In the genomic region with DNA sequence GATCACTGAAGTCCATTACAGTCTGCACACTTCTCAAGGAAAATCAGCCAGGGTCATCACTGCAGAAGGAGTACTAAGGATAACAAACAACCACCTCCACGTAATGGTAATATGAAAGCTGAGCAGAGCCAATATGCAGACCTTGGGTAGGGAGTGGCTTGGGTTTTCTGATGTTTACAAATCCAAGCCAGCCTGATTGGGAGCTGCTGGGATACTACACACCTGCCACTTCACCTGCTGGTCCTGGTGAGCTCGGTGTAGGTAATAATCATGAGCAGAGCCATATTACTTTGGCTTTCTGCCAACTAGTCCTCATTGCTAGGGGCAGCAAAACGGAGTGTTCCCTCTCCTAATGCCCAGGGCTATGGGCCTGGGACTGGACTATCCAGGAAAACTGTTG, we compare ENCODE assay signal across 20 cellular contexts.
DNase-seq lines count a peak whose midpoint lies in the region; ATAC-seq and TF ChIP-seq lines count a peak whose summit lies in the region.
"Had no signal": no experiment of that assay in that cellular context is flagged by ENCODE, and none has a peak within 500 bp of the region (broad histone marks: within the 10 kb centered on the region; RNA-seq: fewer than 3 reads in every experiment).

No MANE protein-coding gene starts in this region.

- H3K27ac ChIP-seq in stomach = no peak overlapping the region
- H3K27ac ChIP-seq: lower lobe of right lung, SK-N-MC, VCaP had no signal

- 14 to 35% (median 29%) methylated on average over 3 of the region's 3 CpGs for WGBS in stomach, 5 donors

- TF ChIP-seq POLR2A in stomach (IDR thresholded peaks at IDR 0.05) = no peak

- DNase-seq in DMS79 treated with DMSO at 0.1 percent for 48 hours (lab: John Stamatoyannopoulos, UW) = peak; percentile 63
- peak; percentile 42 to 74 for DNase-seq in NCI-H187 (lab: John Stamatoyannopoulos, UW)
- DNase-seq in NCI-H345 treated with DMSO at 0.1 percent for 48 hours (lab: John Stamatoyannopoulos, UW; ENCODE audit: unreplicated experiment) = peak; percentile 71
- peak; percentile 24 to 52 for DNase-seq in left colon
- DNase-seq in stomach = no peak
- DNase-seq in midbrain (lab: John Stamatoyannopoulos, UW) = no peak
- DNase-seq in SIG-M5 (lab: John Stamatoyannopoulos, UW) = no peak
- DNase-seq: activated CD4-positive, alpha-beta T cell treated with anti-CD3 and anti-CD28 coated beads, Interleukin-2, amount 50 U/mL, for 4 hours; activated CD8-positive, alpha-beta memory T cell treated with anti-CD3 and anti-CD28 coated beads, Interleukin-2, amount 50 U/mL, for 48 hours; activated effector memory CD4-positive, alpha-beta T cell treated with Interleukin-2 at 50 U/mL for 16 hours; CD4-positive, CD25-positive, alpha-beta regulatory T cell; DMS 273 treated with DMSO at 0.1 percent for 48 hours; effector memory CD8-positive, alpha-beta T cell; hypothalamus; lower lobe of right lung; T-helper 17 cell had no signal

- peaks cover 0 to 3% (median 0%) of the 10 kb centered on the region in 4 donors for H3K9me3 ChIP-seq in stomach
- H3K9me3 ChIP-seq: lower lobe of right lung had no signal

- H3K4me1 ChIP-seq in stomach = no peaks in the 10 kb centered on the region
- H3K4me1 ChIP-seq: lower lobe of right lung had no signal

- TF ChIP-seq CTCF in stomach (IDR thresholded peaks at IDR 0.05) = no peak

- peaks cover 0 to 3% (median 0%) of the 10 kb centered on the region in 3 donors for H3K27me3 ChIP-seq in stomach

- intact Hi-C loops in left colon (cut with DNase I, micrococcal nuclease) (no loop called here), stomach (cut with DNase I; ENCODE audit: low total_unique reads) (no loop called here)

- TF ChIP-seq EP300 in stomach (IDR thresholded peaks at IDR 0.05) = no peak

- ATAC-seq in left colon = peak; percentile 98
- ATAC-seq: effector memory CD8-positive, alpha-beta T cell; esophagus mucosa; HCT116; lower lobe of right lung; T-helper 17 cell had no signal

- no peak overlapping the region for H3K4me3 ChIP-seq in stomach
- H3K4me3 ChIP-seq: lower lobe of right lung, SK-N-MC had no signal

- no peaks in the 10 kb centered on the region for H3K36me3 ChIP-seq in stomach
- H3K36me3 ChIP-seq: lower lobe of right lung had no signal

Comparison
In these comparisons a context has a peak if more than half of its experiments do, and no peak if none do; other contexts are left out.
1. DNase-seq: peak in DMS79 treated with DMSO at 0.1 percent for 48 hours (single experiment), NCI-H187 (2 of 2), NCI-H345 treated with DMSO at 0.1 percent for 48 hours (single experiment) and left colon (2 of 2); none in stomach (single experiment), midbrain (single experiment) and SIG-M5 (single experiment).